Comparison of ENCODE assay signal across 14 cellular contexts in genomic region chr4:182823576-182823975, GRCh38.
DNase-seq lines count a peak whose midpoint lies in the region; ATAC-seq and TF ChIP-seq lines count a peak whose summit lies in the region.
"Had no signal": no experiment of that assay in that cellular context is flagged by ENCODE, and none has a peak within 500 bp of the region (broad histone marks: within the 10 kb centered on the region; RNA-seq: fewer than 3 reads in every experiment).

No MANE protein-coding gene starts in this region.

- H3K27ac ChIP-seq in SK-N-SH (ENCODE audit: low read depth in 2 of 2, low read length in 1 of 2), result no peak overlapping the region
- H3K27ac ChIP-seq: coronary artery, prostate gland had no signal

- no peak overlapping the region for H3K4me2 ChIP-seq in SK-N-SH

- TF ChIP-seq EP300 in SK-N-SH (IDR thresholded peaks at IDR 0.05; ENCODE audit: borderline replicate concordance in 1 of 2, low read depth in 1 of 2, low read length in 1 of 2), result no peak

- H3K4me1 ChIP-seq in HAP-1 (no peaks in the 10 kb centered on the region), SK-N-SH (ENCODE audit: control insufficient read depth in 1 of 2, insufficient read depth in 2 of 2, low read depth in 1 of 2, low read length in 1 of 2) (no peaks in the 10 kb centered on the region)
- H3K4me1 ChIP-seq: prostate gland had no signal

- H3F3A ChIP-seq in SK-N-SH (replicated peaks; ENCODE audit: insufficient read depth), result no peaks in the 10 kb centered on the region

- no peak overlapping the region for H3K4me3 ChIP-seq in HAP-1
- no peak overlapping the region for H3K4me3 ChIP-seq in SK-N-SH (ENCODE audit: low read depth in 2 of 2, low read length in 1 of 2)
- H3K4me3 ChIP-seq: coronary artery, mucosa of descending colon, prostate gland had no signal

- H3K9me3 ChIP-seq in HAP-1 (no peaks in the 10 kb centered on the region), SK-N-SH (no peaks in the 10 kb centered on the region)
- H3K9me3 ChIP-seq: mucosa of descending colon, prostate gland had no signal

- H3K27me3 ChIP-seq in HAP-1 (ENCODE audit: low read depth) (no peaks in the 10 kb centered on the region), SK-N-SH (ENCODE audit: insufficient read depth) (no peaks in the 10 kb centered on the region)

- in situ Hi-C loops in HAP-1 (cut with MboI; ENCODE audit: low sequenced_read_pairs), result loop anchor here (25.0 kb wide), 2 partner anchors 361 to 1261 kb away; no protein-coding TSS in a partner anchor

- no peak for TF ChIP-seq CTCF in SK-N-SH (IDR thresholded peaks at IDR 0.05)

- POLR2A ChIA-PET in SK-N-SH (lab: Yijun Ruan, JAX), result no interaction called here

- no peaks in the 10 kb centered on the region for H4K20me1 ChIP-seq in SK-N-SH (ENCODE audit: insufficient read depth)

- no peak overlapping the region for H2AFZ ChIP-seq in SK-N-SH (ENCODE audit: low read depth)

- TF ChIP-seq RAD21 in SK-N-SH (IDR thresholded peaks at IDR 0.05; ENCODE audit: low read length), result no peak

- WGBS in SK-N-SH (ENCODE audit: low lambda C conversion rate), result 63% methylated on average over 1 of the region's 1 CpG

- H3K79me2 ChIP-seq in SK-N-SH (ENCODE audit: insufficient read depth), result no peaks in the 10 kb centered on the region

- DNase-seq in NCI-H1436 (lab: John Stamatoyannopoulos, UW) (no peak), NCI-H226 (no peak), HAP-1 (ENCODE audit: low spot score in 2 of 2) (no peak), SK-N-SH (no peak)
- DNase-seq: immature natural killer cell, mucosa of descending colon, NCI-H524 treated with DMSO at 0.1 percent for 48 hours had no signal

- no peak overlapping the region for H3K9ac ChIP-seq in SK-N-SH

- H3K36me3 ChIP-seq in HAP-1 (replicated peaks) (peaks cover 7% of the 10 kb centered on the region; the same call in 1 of the 2 replicates), SK-N-SH (replicated peaks in 1 of 2; ENCODE audit: control insufficient read depth in 1 of 2, insufficient read depth in 2 of 2, low read length in 1 of 2) (no peaks in the 10 kb centered on the region)
- H3K36me3 ChIP-seq: prostate gland had no signal

- ATAC-seq in GM18517 (IDR thresholded peaks at IDR 0.05; ENCODE audit: unreplicated experiment), result peak; percentile 90
- ATAC-seq in GM21390 (IDR thresholded peaks at IDR 0.05; ENCODE audit: unreplicated experiment), result peak; percentile 74
- peak; percentile 70 for ATAC-seq in HG02938 (IDR thresholded peaks at IDR 0.05; ENCODE audit: unreplicated experiment)
- peak; percentile 39 for ATAC-seq in HG03571 (IDR thresholded peaks at IDR 0.05; ENCODE audit: unreplicated experiment)
- ATAC-seq: mucosa of descending colon, Right ventricle myocardium inferior had no signal

- CTCF ChIA-PET in SK-N-SH (lab: Yijun Ruan, JAX), result interaction anchor here (0.6 to 1.3 kb wide), 2 partner anchors 115 to 1491 kb away, joined by 3 read pairs; no protein-coding TSS in a partner anchor

- H3K9me2 ChIP-seq in SK-N-SH, result no peaks in the 10 kb centered on the region

TF ChIP-seq in SK-N-SH, 30 proteins besides CTCF, POLR2A, EP300 and RAD21:
- no peak for TF ChIP-seq PBX3 (IDR thresholded peaks at IDR 0.05)
- no peak for TF ChIP-seq MAX (IDR thresholded peaks at IDR 0.05; ENCODE audit: low read depth)
- TF ChIP-seq, protein P1, sequence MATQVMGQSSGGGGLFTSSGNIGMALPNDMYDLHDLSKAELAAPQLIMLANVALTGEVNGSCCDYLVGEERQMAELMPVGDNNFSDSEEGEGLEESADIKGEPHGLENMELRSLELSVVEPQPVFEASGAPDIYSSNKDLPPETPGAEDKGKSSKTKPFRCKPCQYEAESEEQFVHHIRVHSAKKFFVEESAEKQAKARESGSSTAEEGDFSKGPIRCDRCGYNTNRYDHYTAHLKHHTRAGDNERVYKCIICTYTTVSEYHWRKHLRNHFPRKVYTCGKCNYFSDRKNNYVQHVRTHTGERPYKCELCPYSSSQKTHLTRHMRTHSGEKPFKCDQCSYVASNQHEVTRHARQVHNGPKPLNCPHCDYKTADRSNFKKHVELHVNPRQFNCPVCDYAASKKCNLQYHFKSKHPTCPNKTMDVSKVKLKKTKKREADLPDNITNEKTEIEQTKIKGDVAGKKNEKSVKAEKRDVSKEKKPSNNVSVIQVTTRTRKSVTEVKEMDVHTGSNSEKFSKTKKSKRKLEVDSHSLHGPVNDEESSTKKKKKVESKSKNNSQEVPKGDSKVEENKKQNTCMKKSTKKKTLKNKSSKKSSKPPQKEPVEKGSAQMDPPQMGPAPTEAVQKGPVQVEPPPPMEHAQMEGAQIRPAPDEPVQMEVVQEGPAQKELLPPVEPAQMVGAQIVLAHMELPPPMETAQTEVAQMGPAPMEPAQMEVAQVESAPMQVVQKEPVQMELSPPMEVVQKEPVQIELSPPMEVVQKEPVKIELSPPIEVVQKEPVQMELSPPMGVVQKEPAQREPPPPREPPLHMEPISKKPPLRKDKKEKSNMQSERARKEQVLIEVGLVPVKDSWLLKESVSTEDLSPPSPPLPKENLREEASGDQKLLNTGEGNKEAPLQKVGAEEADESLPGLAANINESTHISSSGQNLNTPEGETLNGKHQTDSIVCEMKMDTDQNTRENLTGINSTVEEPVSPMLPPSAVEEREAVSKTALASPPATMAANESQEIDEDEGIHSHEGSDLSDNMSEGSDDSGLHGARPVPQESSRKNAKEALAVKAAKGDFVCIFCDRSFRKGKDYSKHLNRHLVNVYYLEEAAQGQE (IDR thresholded peaks at IDR 0.05; ENCODE audit: low read depth, low read length), result no peak
- TF ChIP-seq NFIC (IDR thresholded peaks at IDR 0.05; ENCODE audit: borderline replicate concordance), result no peak
- no peak for TF ChIP-seq USF2 (IDR thresholded peaks at IDR 0.05; ENCODE audit: borderline replicate concordance, low read depth, low read length)
- no peak for TF ChIP-seq ZBTB33 (IDR thresholded peaks at IDR 0.05; ENCODE audit: borderline replicate concordance, low read depth)
- no peak for TF ChIP-seq ELF1 (IDR thresholded peaks at IDR 0.05)
- no peak for TF ChIP-seq FOSL2 (IDR thresholded peaks at IDR 0.05; ENCODE audit: borderline replicate concordance, low read depth)
- no peak for TF ChIP-seq JUND (IDR thresholded peaks at IDR 0.05)
- TF ChIP-seq RXRA (IDR thresholded peaks at IDR 0.05; ENCODE audit: borderline replicate concordance, low read depth), result no peak
- TF ChIP-seq TAF1 (IDR thresholded peaks at IDR 0.05; ENCODE audit: borderline replicate concordance, low read depth, low read length), result no peak
- TF ChIP-seq, protein P2, sequence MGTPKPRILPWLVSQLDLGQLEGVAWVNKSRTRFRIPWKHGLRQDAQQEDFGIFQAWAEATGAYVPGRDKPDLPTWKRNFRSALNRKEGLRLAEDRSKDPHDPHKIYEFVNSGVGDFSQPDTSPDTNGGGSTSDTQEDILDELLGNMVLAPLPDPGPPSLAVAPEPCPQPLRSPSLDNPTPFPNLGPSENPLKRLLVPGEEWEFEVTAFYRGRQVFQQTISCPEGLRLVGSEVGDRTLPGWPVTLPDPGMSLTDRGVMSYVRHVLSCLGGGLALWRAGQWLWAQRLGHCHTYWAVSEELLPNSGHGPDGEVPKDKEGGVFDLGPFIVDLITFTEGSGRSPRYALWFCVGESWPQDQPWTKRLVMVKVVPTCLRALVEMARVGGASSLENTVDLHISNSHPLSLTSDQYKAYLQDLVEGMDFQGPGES (IDR thresholded peaks at IDR 0.05; ENCODE audit: low read depth, low read length), result no peak
- no peak for TF ChIP-seq MXI1 (IDR thresholded peaks at IDR 0.05; ENCODE audit: low read depth, low read length)
- TF ChIP-seq RCOR1 (IDR thresholded peaks at IDR 0.05; ENCODE audit: low read length), result no peak
- TF ChIP-seq GATA2 (CRISPR knock-in tag; IDR thresholded peaks at IDR 0.05), result no peak
TF ChIP-seq in SK-N-SH: peak in this region for 0.

Comparison
In these comparisons a context has a peak if more than half of its experiments do, and no peak if none do; other contexts are left out.
1. ATAC-seq: peak in every context shown above with its lines; median percentile 90 in GM18517; 74 in GM21390; 70 in HG02938; 39 in HG03571.